ENCODE assay signal across 35 cellular contexts in the genomic region with DNA sequence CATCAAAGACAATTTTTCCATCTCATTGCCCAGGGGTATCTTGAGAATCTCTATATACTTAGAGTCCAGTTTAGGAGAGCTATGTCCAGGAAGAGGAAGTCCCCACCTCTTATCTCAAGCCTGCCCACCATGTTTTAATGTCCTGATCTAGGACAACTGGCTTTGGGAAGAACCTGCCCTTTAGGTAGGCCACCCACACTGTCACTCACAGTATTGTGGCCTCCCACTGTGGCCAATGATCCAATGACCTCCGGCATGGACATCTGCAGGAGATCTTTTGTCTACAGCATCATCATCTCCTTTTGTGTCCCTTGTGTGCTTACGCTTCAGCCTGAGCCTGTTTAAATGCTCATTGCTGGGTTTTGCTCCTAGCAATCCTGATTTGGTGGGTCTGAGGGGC.
"Had no signal": no experiment of that assay in that cellular context is flagged by ENCODE, and none has a peak within 500 bp of the region (broad histone marks: within the 10 kb centered on the region; RNA-seq: fewer than 3 reads in every experiment).

No MANE protein-coding gene starts in this region.

- H3K36me3 Mint-ChIP-seq: activated naive CD8-positive, alpha-beta T cell had no signal

- H3K4me1 Mint-ChIP-seq: activated B cell treated with CpG ODN at 0.5 μM for 24 hours; activated T-helper 17 cell treated with anti-CD3 and anti-CD28 coated beads, Interleukin-2, amount 50 U/mL, for 72 hours; T-helper 17 cell had no signal

- H3K27ac ChIP-seq: body of pancreas, cardiac muscle cell, colonic mucosa, dorsolateral prefrontal cortex, foreskin keratinocyte, WERI-Rb-1 had no signal

- H3K4me3 ChIP-seq: body of pancreas, cardiac muscle cell, colonic mucosa, dorsolateral prefrontal cortex, gastrocnemius medialis, heart left ventricle had no signal

- DNase-seq: activated B cell treated with CpG ODN at 0.5 μM for 24 hours; activated CD4-positive, alpha-beta T cell treated with anti-CD3 and anti-CD28 coated beads for 48 hours; activated CD4-positive, alpha-beta T cell treated with anti-CD3 and anti-CD28 coated beads, Interleukin-2, amount 50 U/mL, for 1 hour; activated CD4-positive, alpha-beta T cell treated with anti-CD3 and anti-CD28 coated beads, Interleukin-2, amount 50 U/mL, for 48 hours; activated CD8-positive, alpha-beta memory T cell treated with anti-CD3 and anti-CD28 coated beads for 24 hours; activated CD8-positive, alpha-beta T cell treated with anti-CD3 and anti-CD28 coated beads for 36 hours; activated effector memory CD4-positive, alpha-beta T cell treated with Interleukin-2 at 50 U/mL for 16 hours; activated gamma-delta T cell treated with Interleukin-2 at 50 U/mL for 16 hours; activated naive CD4-positive, alpha-beta T cell treated with anti-CD3 and anti-CD28 coated beads, Interleukin-2, amount 50 U/mL, for 16 hours; activated naive CD4-positive, alpha-beta T cell treated with Interleukin-2 at 50 U/mL for 16 hours; activated T-cell treated with anti-CD3 and anti-CD28 coated beads, Interleukin-2, amount 50 U/mL, for 4 hours; amniotic stem cell; aorta; body of pancreas; central memory CD4-positive, alpha-beta T cell; cerebellar nuclear complex; colonic mucosa; dorsolateral prefrontal cortex; effector memory CD4-positive, alpha-beta T cell; endodermal cell; foreskin keratinocyte; gastrocnemius medialis; glutamatergic neuron; heart left ventricle; T-helper 1 cell; T-helper 17 cell; T1000; WERI-Rb-1 had no signal

- H3K27me3 ChIP-seq: body of pancreas, cardiac muscle cell, colonic mucosa, foreskin keratinocyte, gastrocnemius medialis, heart left ventricle had no signal

- H3K4me3 Mint-ChIP-seq: activated B cell treated with CpG ODN at 0.5 μM for 24 hours; activated CD8-positive, alpha-beta T cell treated with anti-CD3 and anti-CD28 coated beads for 36 hours; activated naive CD8-positive, alpha-beta T cell; activated T-cell treated with anti-CD3 and anti-CD28 coated beads, Interleukin-2, amount 50 U/mL, for 4 hours; activated T-helper 17 cell treated with anti-CD3 and anti-CD28 coated beads, Interleukin-2, amount 50 U/mL, for 72 hours; dendritic cell treated with granulocyte-macrophage colony-stimulating factor and Interleukin-4, amounts not matched to agents 40 ng/mL and 50 ng/mL, for 4 days; endodermal cell; T-helper 17 cell; T-helper 2 cell treated with Interferon-gamma antibody and Interleukin-4, amounts not matched to agents 5 μg/mL and 100 μg/mL, for 36 hours had no signal

- H3K27ac Mint-ChIP-seq: activated B cell treated with CpG ODN at 0.5 μM for 24 hours; activated CD8-positive, alpha-beta T cell treated with anti-CD3 and anti-CD28 coated beads for 36 hours; activated naive CD8-positive, alpha-beta T cell; activated T-helper 17 cell treated with anti-CD3 and anti-CD28 coated beads, Interleukin-2, amount 50 U/mL, for 72 hours; dendritic cell treated with granulocyte-macrophage colony-stimulating factor and Interleukin-4, amounts not matched to agents 40 ng/mL and 50 ng/mL, for 4 days; endodermal cell; T-helper 17 cell; T-helper 2 cell treated with Interferon-gamma antibody and Interleukin-4, amounts not matched to agents 5 μg/mL and 100 μg/mL, for 36 hours had no signal

- ATAC-seq: activated CD4-positive, CD25-positive, alpha-beta regulatory T cell treated with anti-CD3 and anti-CD28 coated beads, Interleukin-2, amount 50 U/mL, for 24 hours; activated CD8-positive, alpha-beta T cell treated with anti-CD3 and anti-CD28 coated beads for 36 hours; activated T-cell treated with anti-CD3 and anti-CD28 coated beads, Interleukin-2, amount 50 U/mL, for 4 hours; activated T-helper 17 cell treated with anti-CD3 and anti-CD28 coated beads, Interleukin-2, amount 50 U/mL, for 72 hours; body of pancreas; esophagus mucosa; foreskin keratinocyte; gastrocnemius medialis; heart left ventricle; T-helper 17 cell had no signal

- H3K9me3 ChIP-seq: body of pancreas, colonic mucosa, gastrocnemius medialis, heart left ventricle had no signal

- H3K4me1 ChIP-seq: body of pancreas, colonic mucosa had no signal

- H3K9me3 Mint-ChIP-seq: activated B cell treated with CpG ODN at 0.5 μM for 24 hours; activated CD8-positive, alpha-beta T cell treated with anti-CD3 and anti-CD28 coated beads for 36 hours; activated T-cell treated with anti-CD3 and anti-CD28 coated beads, Interleukin-2, amount 50 U/mL, for 4 hours; activated T-helper 17 cell treated with anti-CD3 and anti-CD28 coated beads, Interleukin-2, amount 50 U/mL, for 72 hours; dendritic cell treated with granulocyte-macrophage colony-stimulating factor and Interleukin-4, amounts not matched to agents 40 ng/mL and 50 ng/mL, for 4 days; endodermal cell; T-helper 2 cell treated with Interferon-gamma antibody and Interleukin-4, amounts not matched to agents 5 μg/mL and 100 μg/mL, for 36 hours had no signal

- H3K36me3 ChIP-seq: cardiac muscle cell, colonic mucosa, gastrocnemius medialis, heart left ventricle, WERI-Rb-1 had no signal
